ENCODE assay signal across 9 cellular contexts in the genomic region with DNA sequence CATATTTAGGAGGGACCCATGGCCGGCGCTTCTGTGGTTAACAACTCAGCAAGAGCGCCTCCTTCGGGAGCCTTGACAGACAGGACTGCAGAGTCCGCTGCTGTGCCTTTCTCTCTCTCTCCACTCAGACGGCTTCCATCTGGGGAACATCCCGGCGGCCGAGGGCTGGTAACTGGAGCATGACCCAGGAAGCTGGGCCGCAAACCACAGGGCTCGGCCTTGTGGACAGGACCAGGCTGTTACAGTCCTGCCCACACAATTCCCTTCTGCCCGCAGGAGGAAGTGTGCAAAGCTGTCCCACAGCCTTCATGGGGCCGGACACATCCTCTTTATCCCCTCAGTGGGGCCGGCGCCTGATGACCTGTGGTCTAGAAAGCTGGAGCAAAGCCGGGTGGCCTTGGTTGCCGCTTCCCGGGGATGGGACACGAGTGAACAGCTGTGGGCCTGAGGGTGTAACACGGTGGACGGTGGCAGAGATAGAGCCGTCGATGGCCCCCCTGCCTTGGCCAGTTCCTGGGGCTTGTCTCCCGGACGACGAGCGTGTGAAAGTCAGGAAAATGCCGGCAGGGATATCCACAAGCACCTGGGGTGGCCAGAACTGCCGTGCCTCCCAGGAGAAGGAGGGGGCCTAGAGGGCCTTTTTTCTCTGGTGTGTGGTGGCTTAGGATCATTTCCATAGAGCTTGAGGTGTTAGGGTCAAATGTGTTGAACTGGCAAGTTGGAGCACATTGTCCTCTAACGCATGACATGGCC. TPM values are rescaled to one million over a fixed set of nuclear protein-coding genes. Genes with fewer than 3 reads are reported as not detected.
DNase-seq lines count a peak whose midpoint lies in the region; ATAC-seq and TF ChIP-seq lines count a peak whose summit lies in the region.
"Had no signal": no experiment of that assay in that cellular context is flagged by ENCODE, and none has a peak within 500 bp of the region (broad histone marks: within the 10 kb centered on the region; RNA-seq: fewer than 3 reads in every experiment).

No MANE protein-coding gene starts in this region.

- intact Hi-C loops in left lung (cut with DNase I): loop anchor here in 1 of 2 donors (5.0 to 10.0 kb wide), 2 partner anchors 110 to 278 kb away; no protein-coding TSS in a partner anchor
- intact Hi-C loops in activated CD4-positive, alpha-beta T cell treated with anti-CD3 and anti-CD28 coated beads, Interleukin-2, amount 10 ng/mL, durations not matched to agents 24 days and 14 days (cut with micrococcal nuclease): loop anchor here (5.0 to 10.0 kb wide), 2 partner anchors 108 to 280 kb away; no protein-coding TSS in a partner anchor

- ATAC-seq in left lung (peak; percentile 49), HG02885 (IDR thresholded peaks at IDR 0.05; ENCODE audit: poor library complexity, unreplicated experiment) (no peak)

- H3K4me1 ChIP-seq in left lung (peaks cover 10 to 15% of the 10 kb centered on the region in 2 donors), tibial nerve (peaks cover 0 to 62% (median 23%) of the 10 kb centered on the region in 4 donors)

- H3K27me3 ChIP-seq in left lung: peaks cover 0 to 46% of the 10 kb centered on the region in 2 donors
- no peaks in the 10 kb centered on the region for H3K27me3 ChIP-seq in tibial nerve

- no peak for TF ChIP-seq POLR2A in tibial nerve (IDR thresholded peaks at IDR 0.05)

- no peak for TF ChIP-seq CTCF in coronary artery (IDR thresholded peaks at IDR 0.05)
- no peak for TF ChIP-seq CTCF in left lung (IDR thresholded peaks at IDR 0.05)
- TF ChIP-seq CTCF in tibial nerve (IDR thresholded peaks at IDR 0.05): peak in 1 of 5 experiments; percentile 19

- H3K36me3 ChIP-seq in left lung (no peaks in the 10 kb centered on the region), tibial nerve (peaks cover 0 to 9% (median 0%) of the 10 kb centered on the region in 3 donors)

- H3K4me3 ChIP-seq in coronary artery (no peak overlapping the region), left lung (no peak overlapping the region), tibial nerve (no peak overlapping the region)

- H3K9me3 ChIP-seq in left lung (no peaks in the 10 kb centered on the region), tibial nerve (no peaks in the 10 kb centered on the region)

- TF ChIP-seq EP300 in tibial nerve (IDR thresholded peaks at IDR 0.05): no peak

- no peaks in the 10 kb centered on the region for H3K36me3 Mint-ChIP-seq in activated CD4-positive, alpha-beta T cell treated with anti-CD3 and anti-CD28 coated beads, Interleukin-2, amount 10 ng/mL, durations not matched to agents 24 days and 14 days (ENCODE audit: low read depth)
- H3K36me3 Mint-ChIP-seq in activated T-cell treated with anti-CD3 and anti-CD28 coated beads, Interleukin-2, amount 50 U/mL, for 24 hours (ENCODE audit: low read depth): no peaks in the 10 kb centered on the region

- no peaks in the 10 kb centered on the region for H3K4me1 Mint-ChIP-seq in activated CD4-positive, alpha-beta T cell treated with anti-CD3 and anti-CD28 coated beads, Interleukin-2, amount 10 ng/mL, durations not matched to agents 24 days and 14 days
- H3K4me1 Mint-ChIP-seq in activated T-cell treated with anti-CD3 and anti-CD28 coated beads, Interleukin-2, amount 50 U/mL, for 24 hours (ENCODE audit: low read depth): peaks cover 2% of the 10 kb centered on the region

- no peaks in the 10 kb centered on the region for H3K9me3 Mint-ChIP-seq in activated CD4-positive, alpha-beta T cell treated with anti-CD3 and anti-CD28 coated beads, Interleukin-2, amount 10 ng/mL, durations not matched to agents 24 days and 14 days
- no peaks in the 10 kb centered on the region for H3K9me3 Mint-ChIP-seq in activated T-cell treated with anti-CD3 and anti-CD28 coated beads, Interleukin-2, amount 50 U/mL, for 24 hours

- WGBS in tibial nerve, 2 donors: 52 to 73% methylated on average over 21 to 30 of the region's 30 CpGs

- DNase-seq in M059J (ENCODE audit: low read depth) (peak; percentile 94), coronary artery (ENCODE audit: low spot score) (no peak), left lung (peak in 1 of 2 donors; percentile 80), tibial nerve (ENCODE audit: low spot score in 2 of 2) (peak; percentile 54 to 56), T-helper 1 cell (no peak)
- DNase-seq in activated CD4-positive, alpha-beta T cell treated with anti-CD3 and anti-CD28 coated beads, Interleukin-2, amount 10 ng/mL, durations not matched to agents 24 days and 14 days: no peak
- no peak for DNase-seq in activated T-cell treated with anti-CD3 and anti-CD28 coated beads, Interleukin-2, amount 50 U/mL, for 24 hours
- DNase-seq: stimulated activated CD4-positive, alpha-beta T cell treated with anti-CD3 and anti-CD28 coated beads, Interleukin-15, amount 100 ng/mL, for 24 hours had no signal

- no peak overlapping the region for H3K27ac Mint-ChIP-seq in activated CD4-positive, alpha-beta T cell treated with anti-CD3 and anti-CD28 coated beads, Interleukin-2, amount 10 ng/mL, durations not matched to agents 24 days and 14 days
- no peak overlapping the region for H3K27ac Mint-ChIP-seq in activated T-cell treated with anti-CD3 and anti-CD28 coated beads, Interleukin-2, amount 50 U/mL, for 24 hours

- peaks cover 2% of the 10 kb centered on the region for H3K27me3 Mint-ChIP-seq in activated CD4-positive, alpha-beta T cell treated with anti-CD3 and anti-CD28 coated beads, Interleukin-2, amount 10 ng/mL, durations not matched to agents 24 days and 14 days
- peaks cover 13% of the 10 kb centered on the region for H3K27me3 Mint-ChIP-seq in activated T-cell treated with anti-CD3 and anti-CD28 coated beads, Interleukin-2, amount 50 U/mL, for 24 hours

- H3K4me3 Mint-ChIP-seq in activated CD4-positive, alpha-beta T cell treated with anti-CD3 and anti-CD28 coated beads, Interleukin-2, amount 10 ng/mL, durations not matched to agents 24 days and 14 days: no peak overlapping the region
- no peak overlapping the region for H3K4me3 Mint-ChIP-seq in activated T-cell treated with anti-CD3 and anti-CD28 coated beads, Interleukin-2, amount 50 U/mL, for 24 hours

- H3K27ac ChIP-seq in coronary artery: peak overlapping the region; percentile 77 to 89
- peak overlapping the region; percentile 26 to 51 for H3K27ac ChIP-seq in left lung
- H3K27ac ChIP-seq in tibial nerve: peak overlapping the region; percentile 23 to 79 (median 73)

RNA-seq across cellular contexts. Expression of gene FBLN1, which starts 50.1 kb away (rescaled TPM):
- total RNA-seq in M059J (2014; rRNA removed; shearing (Covaris generic)): 23.9 and 34.9 TPM in 2 replicates
- total RNA-seq in left lung: 100 to 1,000 TPM; 351 to 447 TPM
- 1,000 to 10,000 TPM in 1 of 4 donors, 100 to 1,000 TPM in 3; 172 to 1,145 (median 351) TPM for total RNA-seq in tibial nerve
- not detected in 2 replicates for total RNA-seq in activated CD4-positive, alpha-beta T cell treated with anti-CD3 and anti-CD28 coated beads, Interleukin-2, amount 10 ng/mL, durations not matched to agents 24 days and 14 days

Comparison
In these comparisons a context has a peak if more than half of its experiments do, and no peak if none do; other contexts are left out.
1. DNase-seq: peak in M059J (single experiment) and tibial nerve (2 of 2); none in coronary artery (single experiment), activated CD4-positive, alpha-beta T cell treated with anti-CD3 and anti-CD28 coated beads, Interleukin-2, amount 10 ng/mL, durations not matched to agents 24 days and 14 days (single experiment), activated T-cell treated with anti-CD3 and anti-CD28 coated beads, Interleukin-2, amount 50 U/mL, for 24 hours (single experiment) and T-helper 1 cell (0 of 5).
2. RNA of gene FBLN1, which starts 50.1 kb away (total RNA-seq): 351 to 447 TPM in left lung, 172 to 1,145 TPM in tibial nerve and 23.9 to 34.9 TPM in M059J; not detected in activated CD4-positive, alpha-beta T cell treated with anti-CD3 and anti-CD28 coated beads, Interleukin-2, amount 10 ng/mL, durations not matched to agents 24 days and 14 days; every median in the first group is over 10 times any median in the second.
3. Peak in every context shown above with its lines, with median percentiles within 50 percentile points of each other: H3K27ac ChIP-seq.